29 cellular contexts compared by ENCODE assay signal in the genomic region with DNA sequence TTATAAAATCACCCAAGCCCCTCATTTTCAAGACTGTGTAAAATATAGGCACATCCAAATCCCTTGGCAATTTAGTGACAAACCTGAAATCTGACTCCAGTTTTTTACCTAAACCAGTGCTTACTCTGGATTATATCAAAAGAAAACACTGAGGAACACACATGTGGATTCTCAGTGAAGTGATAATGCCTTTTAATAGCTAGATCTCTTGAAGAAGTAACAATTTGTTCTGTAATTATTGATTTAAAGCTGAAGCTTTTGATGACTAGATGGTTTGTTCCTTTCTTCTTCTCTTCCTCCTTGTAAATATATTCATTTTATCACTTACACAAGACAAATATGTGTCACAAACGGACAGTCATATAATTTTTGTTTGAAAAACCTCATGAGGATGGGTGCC.
"Had no signal": no experiment of that assay in that cellular context is flagged by ENCODE, and none has a peak within 500 bp of the region (broad histone marks: within the 10 kb centered on the region; RNA-seq: fewer than 3 reads in every experiment).

No MANE protein-coding gene starts in this region.

- H3K4me3 ChIP-seq: colonic mucosa, coronary artery, dorsolateral prefrontal cortex, esophagus muscularis mucosa, esophagus squamous epithelium, gastrocnemius medialis, gastroesophageal sphincter, heart left ventricle, heart right ventricle, hepatocyte had no signal

- H3K27ac Mint-ChIP-seq: dendritic cell treated with granulocyte-macrophage colony-stimulating factor and Interleukin-4, amounts not matched to agents 40 ng/mL and 50 ng/mL, for 4 days; endodermal cell had no signal

- H3K27me3 Mint-ChIP-seq: dendritic cell treated with granulocyte-macrophage colony-stimulating factor and Interleukin-4, amounts not matched to agents 40 ng/mL and 50 ng/mL, for 4 days had no signal

- H3K4me1 ChIP-seq: colonic mucosa, esophagus muscularis mucosa, esophagus squamous epithelium, foreskin keratinocyte, gastrocnemius medialis, gastroesophageal sphincter, heart left ventricle, heart right ventricle had no signal

- H3K4me3 Mint-ChIP-seq: dendritic cell treated with granulocyte-macrophage colony-stimulating factor and Interleukin-4, amounts not matched to agents 40 ng/mL and 50 ng/mL, for 4 days; endodermal cell had no signal

- H3K9me3 ChIP-seq: colonic mucosa, esophagus muscularis mucosa, esophagus squamous epithelium, gastrocnemius medialis, gastroesophageal sphincter, heart left ventricle, heart right ventricle had no signal

- H3K27me3 ChIP-seq: colonic mucosa, dorsolateral prefrontal cortex, esophagus muscularis mucosa, esophagus squamous epithelium, foreskin keratinocyte, gastrocnemius medialis, gastroesophageal sphincter, heart left ventricle, heart right ventricle, hepatocyte had no signal

- FAIRE-seq: colon, endometrium, endothelial cell of umbilical vein, frontal cortex had no signal

- H3K4me1 Mint-ChIP-seq: endodermal cell had no signal

- H3K9me3 Mint-ChIP-seq: dendritic cell treated with granulocyte-macrophage colony-stimulating factor and Interleukin-4, amounts not matched to agents 40 ng/mL and 50 ng/mL, for 4 days; endodermal cell had no signal

- ATAC-seq: esophagus mucosa, foreskin keratinocyte, gastrocnemius medialis, gastroesophageal sphincter, heart left ventricle, heart right ventricle had no signal

- H3K27ac ChIP-seq: colonic mucosa, coronary artery, dorsolateral prefrontal cortex, epithelial cell of prostate, esophagus muscularis mucosa, esophagus squamous epithelium, foreskin keratinocyte, gastrocnemius medialis, gastroesophageal sphincter, heart left ventricle, heart right ventricle, hepatocyte had no signal

- DNase-seq: colonic mucosa; cortex of kidney; dermis blood vessel endothelial cell; dorsolateral prefrontal cortex; effector CD4-positive, alpha-beta T cell; effector CD8-positive, alpha-beta T cell; effector memory CD4-positive, alpha-beta T cell; endodermal cell; erythroblast; esophagus squamous epithelium; foreskin fibroblast; foreskin keratinocyte; foreskin melanocyte; gastrocnemius medialis; glutamatergic neuron; head of caudate nucleus; heart left ventricle; heart right ventricle had no signal

- H3K36me3 ChIP-seq: colonic mucosa, esophagus muscularis mucosa, esophagus squamous epithelium, gastrocnemius medialis, gastroesophageal sphincter, heart left ventricle, heart right ventricle had no signal
